Comparison of ENCODE assay signal across 8 cellular contexts in genomic region chr6:41505084-41506049, GRCh38. TPM values are rescaled to one million over a fixed set of nuclear protein-coding genes. Genes with fewer than 3 reads are reported as not detected.
DNase-seq lines count a peak whose midpoint lies in the region; ATAC-seq, FAIRE-seq and TF ChIP-seq lines count a peak whose summit lies in the region.

No MANE protein-coding gene starts in this region.

- dilution Hi-C loops in endothelial cell of umbilical vein (cut with MboI; ENCODE audit: extremely low pct_ligation_motif_present, low sequenced_read_pairs), result no loop called here

- H3K27me3 ChIP-seq in endothelial cell of umbilical vein (ENCODE audit: control insufficient read depth in 2 of 2, insufficient read depth in 2 of 2, low read length in 2 of 2) (peaks cover 17 to 32% of the 10 kb centered on the region in 2 experiments), suprapubic skin (peaks cover 43% of the 10 kb centered on the region)

- H3K4me3 ChIP-seq in endothelial cell of umbilical vein (replicated peaks in 1 of 3; ENCODE audit: insufficient read depth in 1 of 3, low read depth in 1 of 3, low read length in 3 of 3) (no peak overlapping the region), suprapubic skin (peak overlapping the region; percentile 44)

- TF ChIP-seq CTCF in GM20000 (IDR thresholded peaks at IDR 0.05; ENCODE audit: extremely low read depth, missing control alignments) (no peak), endothelial cell of umbilical vein (IDR thresholded peaks at IDR 0.05; ENCODE audit: extremely low read depth in 1 of 2, insufficient read depth in 1 of 2, low read depth in 1 of 2, low read length in 2 of 2) (no peak), suprapubic skin (IDR thresholded peaks at IDR 0.05) (no peak)

- POLR2A ChIA-PET in endothelial cell of umbilical vein (lab: Charles Lee), result no interaction called here

- peak overlapping the region; percentile 4 for H3K27ac Mint-ChIP-seq in memory B cell

- H3K27me3 Mint-ChIP-seq in memory B cell, result peaks cover 7% of the 10 kb centered on the region

- no peaks in the 10 kb centered on the region for H3K79me2 ChIP-seq in endothelial cell of umbilical vein (ENCODE audit: control insufficient read depth, insufficient read depth, low read length)

- H3K9me1 ChIP-seq in endothelial cell of umbilical vein (replicated peaks; ENCODE audit: control insufficient read depth, extremely low read depth, insufficient read depth, low read length), result no peaks in the 10 kb centered on the region

- no TSS peak for BruUV-seq in endothelial cell of umbilical vein (replicated peaks; lab: Mats Ljungman, UMichigan)

- peak overlapping the region; percentile 76 for H3K4me3 Mint-ChIP-seq in memory B cell

- H3K9me3 ChIP-seq in endothelial cell of umbilical vein (replicated peaks; ENCODE audit: control insufficient read depth, insufficient read depth, low read length), result no peaks in the 10 kb centered on the region
- H3K9me3 ChIP-seq in suprapubic skin, result no peaks in the 10 kb centered on the region

- no peak for TF ChIP-seq POLR2A in endothelial cell of umbilical vein (IDR thresholded peaks at IDR 0.05; ENCODE audit: low read depth, low read length)
- TF ChIP-seq POLR2A in suprapubic skin (IDR thresholded peaks at IDR 0.05), result no peak

- H3K36me3 ChIP-seq in endothelial cell of umbilical vein (ENCODE audit: control insufficient read depth in 2 of 2, extremely low read depth in 1 of 2, insufficient read depth in 2 of 2, low read length in 2 of 2) (no peaks in the 10 kb centered on the region), suprapubic skin (no peaks in the 10 kb centered on the region)

- peak overlapping the region; percentile 40 for H2AFZ ChIP-seq in endothelial cell of umbilical vein (ENCODE audit: low read depth, low read length)

- peak; percentile 12 for FAIRE-seq in endothelial cell of umbilical vein (lab: Jason Lieb, UNC)

- peak overlapping the region; percentile 40 for H3K4me2 ChIP-seq in endothelial cell of umbilical vein (ENCODE audit: insufficient read depth, low read length)

- H3K27ac ChIP-seq in endothelial cell of umbilical vein (ENCODE audit: insufficient read depth, low read depth, low read length), result no peak overlapping the region
- peak overlapping the region; percentile 17 for H3K27ac ChIP-seq in suprapubic skin

- H3K9ac ChIP-seq in endothelial cell of umbilical vein (replicated peaks; ENCODE audit: extremely low read depth, insufficient read depth, low read length), result no peak overlapping the region

- H3K4me1 Mint-ChIP-seq in memory B cell, result peaks cover 12% of the 10 kb centered on the region

- TF ChIP-seq EP300 in suprapubic skin (IDR thresholded peaks at IDR 0.05), result no peak

- peak; percentile 87 for DNase-seq in DMS 273 (lab: John Stamatoyannopoulos, UW; ENCODE audit: unreplicated experiment)
- DNase-seq in GM20000 (ENCODE audit: low spot score), result peak; percentile 86
- peak; percentile 39 for DNase-seq in OCI-M1 (lab: John Stamatoyannopoulos, UW)
- peak; percentile 58 for DNase-seq in endothelial cell of umbilical vein (ENCODE audit: low read depth, low spot score)
- DNase-seq in memory B cell (ENCODE audit: low spot score in 2 of 2), result peak; percentile 55 to 67
- DNase-seq in suprapubic skin (ENCODE audit: low spot score in 2 of 2), result peak; percentile 81 to 87

- H3K9me3 Mint-ChIP-seq in memory B cell, result no peaks in the 10 kb centered on the region

- CTCF ChIA-PET in endothelial cell of umbilical vein (lab: Charles Lee), result interaction anchor here (0.7 to 1.4 kb wide), 4 partner anchors 11 to 87 kb away, joined by 3 to 7 read pairs (median 4); no protein-coding TSS in a partner anchor

- H4K20me1 ChIP-seq in endothelial cell of umbilical vein (replicated peaks; ENCODE audit: control insufficient read depth, extremely low read depth, insufficient read depth, low read length), result no peaks in the 10 kb centered on the region

- intact Hi-C loops in endothelial cell of umbilical vein (cut with micrococcal nuclease), result no loop called here

- peaks cover 2% of the 10 kb centered on the region for H3K36me3 Mint-ChIP-seq in memory B cell

- H3K4me1 ChIP-seq in endothelial cell of umbilical vein (ENCODE audit: control insufficient read depth, extremely low read depth, insufficient read depth, low read length) (peaks cover 12% of the 10 kb centered on the region), suprapubic skin (peaks cover 26% of the 10 kb centered on the region)

- WGBS in suprapubic skin, result 10% methylated on average over 36 of the region's 62 CpGs

- ATAC-seq in memory B cell (ENCODE audit: low read depth) (peak; percentile 98), HG03520 (IDR thresholded peaks at IDR 0.05; ENCODE audit: unreplicated experiment) (no peak), HG02623 (IDR thresholded peaks at IDR 0.05; ENCODE audit: unreplicated experiment) (no peak)

TF ChIP-seq in endothelial cell of umbilical vein, 7 proteins besides CTCF, POLR2A, EP300 and RAD21:
- TF ChIP-seq EZH2 (IDR thresholded peaks at IDR 0.05; ENCODE audit: borderline replicate concordance, low read depth, low read length, severe bottlenecking) (peak; percentile 49), JUN (IDR thresholded peaks at IDR 0.05; ENCODE audit: borderline replicate concordance, insufficient read depth, insufficient read length, low read depth) (no peak)

RNA-seq across cellular contexts. Expression of gene FOXP4, which starts 40.8 kb away (rescaled TPM):
- 23.9 and 24.4 TPM in 2 replicates for total RNA-seq in endothelial cell of umbilical vein
- 5.6 and 6.1 TPM in 2 replicates for polyA plus RNA-seq in endothelial cell of umbilical vein
- polyA plus RNA-seq in endothelial cell of umbilical vein (2011; cell fraction: cytosol; rRNA removed), result 5.6 and 7.2 TPM in 2 replicates
- polyA plus RNA-seq in endothelial cell of umbilical vein (2011; cell fraction: nucleus; rRNA removed), result 7.6 and 7.8 TPM in 2 replicates
- 13.1 and 16.9 TPM in 2 replicates for polyA plus RNA-seq in endothelial cell of umbilical vein (2012)
- 3.0 and 4.0 TPM in 2 replicates for polyA minus RNA-seq in endothelial cell of umbilical vein
- 9.3 TPM for polyA minus RNA-seq in endothelial cell of umbilical vein (2011; cell fraction: cytosol; rRNA and poly(A)+ RNA removed)
- 2.9 and 4.7 TPM in 2 replicates for polyA minus RNA-seq in endothelial cell of umbilical vein (2011; cell fraction: nucleus; rRNA and poly(A)+ RNA removed)
- 10 to 100 TPM in 2 of 4 donors, 1 to 10 TPM in 2; 8.1 to 12.1 (median 10.4) TPM for total RNA-seq in suprapubic skin
